Comparison of ENCODE assay signal across 17 cellular contexts in the genomic region with DNA sequence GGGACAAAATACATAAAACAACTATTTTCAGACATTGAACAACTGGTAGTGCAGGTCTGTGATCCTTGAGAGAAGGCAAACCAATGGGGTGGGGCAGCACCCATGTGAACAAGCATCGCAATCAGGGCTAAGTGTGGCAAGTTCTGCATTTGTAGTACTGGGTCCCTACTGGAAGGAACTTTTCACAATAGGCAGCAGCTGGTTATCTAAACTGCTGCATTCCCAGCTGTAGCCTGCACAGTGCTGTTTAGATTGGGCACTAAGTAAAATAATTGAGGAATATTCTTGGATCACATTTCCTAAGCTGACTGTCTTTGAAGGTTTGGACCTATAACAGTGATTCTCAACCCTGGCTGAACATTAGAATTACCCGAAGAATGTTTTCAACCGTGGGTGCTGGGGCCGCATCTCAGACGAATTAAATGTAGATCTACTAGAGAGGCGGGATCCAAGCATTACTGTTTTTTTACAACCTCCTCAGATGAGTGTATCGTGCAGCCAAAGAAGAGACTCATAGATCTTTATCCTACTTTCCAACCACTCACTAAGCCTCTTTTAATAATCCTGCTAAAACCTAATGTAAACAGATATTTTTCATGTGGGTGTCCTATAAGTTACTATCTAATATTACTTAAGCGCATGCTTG. TPM values are rescaled to one million over a fixed set of nuclear protein-coding genes. Genes with fewer than 3 reads are reported as not detected.
DNase-seq lines count a peak whose midpoint lies in the region; ATAC-seq and TF ChIP-seq lines count a peak whose summit lies in the region.
"Had no signal": no experiment of that assay in that cellular context is flagged by ENCODE, and none has a peak within 500 bp of the region (broad histone marks: within the 10 kb centered on the region; RNA-seq: fewer than 3 reads in every experiment).

No MANE protein-coding gene starts in this region.

- H3K27ac ChIP-seq in vagina (peak overlapping the region; percentile 37), coronary artery (peak overlapping the region in 1 of 2 donors; percentile 31)
- H3K27ac ChIP-seq: thyroid gland had no signal

- no peak for TF ChIP-seq POLR2A in vagina (IDR thresholded peaks at IDR 0.05)

- peak; percentile 2 for TF ChIP-seq CTCF in foreskin fibroblast (IDR thresholded peaks at IDR 0.05; ENCODE audit: low read depth, low read length)
- no peak for TF ChIP-seq CTCF in vagina (IDR thresholded peaks at IDR 0.05)
- TF ChIP-seq CTCF in coronary artery (IDR thresholded peaks at IDR 0.05), result no peak

- H3K4me3 ChIP-seq in adipocyte (ENCODE audit: low read length) (peak overlapping the region; percentile 43), foreskin fibroblast (ENCODE audit: low read depth in 1 of 2, low read length in 2 of 2) (no peak overlapping the region), vagina (no peak overlapping the region), coronary artery (no peak overlapping the region)
- H3K4me3 ChIP-seq: thyroid gland had no signal

- H3K9me3 ChIP-seq in adipocyte (ENCODE audit: control insufficient read depth, low read length), result no peaks in the 10 kb centered on the region
- no peaks in the 10 kb centered on the region for H3K9me3 ChIP-seq in vagina
- H3K9me3 ChIP-seq: thyroid gland had no signal

- H3K27me3 ChIP-seq in adipocyte (replicated peaks; ENCODE audit: control insufficient read depth, insufficient read depth, low read length) (no peaks in the 10 kb centered on the region), vagina (no peaks in the 10 kb centered on the region)
- H3K27me3 ChIP-seq: thyroid gland had no signal

- H3K4me1 ChIP-seq in adipocyte (ENCODE audit: control insufficient read depth, insufficient read depth, low read length) (peaks cover 28% of the 10 kb centered on the region), vagina (peaks cover 36% of the 10 kb centered on the region)
- H3K4me1 ChIP-seq: thyroid gland had no signal

- H3K36me3 ChIP-seq in adipocyte (ENCODE audit: control insufficient read depth, insufficient read depth, low read length, severe bottlenecking) (no peaks in the 10 kb centered on the region), vagina (no peaks in the 10 kb centered on the region)
- H3K36me3 ChIP-seq: thyroid gland had no signal

- no peak for ATAC-seq in HG02571 (IDR thresholded peaks at IDR 0.05; ENCODE audit: unreplicated experiment)
- ATAC-seq in HG03175 (IDR thresholded peaks at IDR 0.05; ENCODE audit: unreplicated experiment), result no peak
- ATAC-seq: activated CD4-positive, alpha-beta T cell treated with anti-CD3 and anti-CD28 coated beads for 36 hours had no signal

- H3K9ac ChIP-seq in adipocyte (ENCODE audit: low read length), result peak overlapping the region; percentile 16

- intact Hi-C loops in vagina (cut with DNase I), result no loop called here

- DNase-seq in SKM-1 treated with dmso at 0.1 percent for 144 hours (lab: John Stamatoyannopoulos, UW; ENCODE audit: unreplicated experiment) (peak; percentile 53), SKM-1 (lab: John Stamatoyannopoulos, UW; ENCODE audit: unreplicated experiment) (no peak), adipocyte (ENCODE audit: low read depth) (peak; percentile 38), foreskin fibroblast (peak in 1 of 2 donors; percentile 64), vagina (ENCODE audit: extremely low spot score in 2 of 2) (no peak), coronary artery (ENCODE audit: low spot score) (no peak)
- DNase-seq: activated CD4-positive, alpha-beta T cell treated with anti-CD3 and anti-CD28 coated beads for 36 hours; activated CD8-positive, alpha-beta memory T cell treated with anti-CD3 and anti-CD28 coated beads, Interleukin-2, amount 50 U/mL, for 4 hours; activated naive CD4-positive, alpha-beta T cell treated with Interleukin-2 at 50 U/mL for 16 hours; left cardiac atrium; NCI-H1930; NCI-H446 treated with DMSO at 0.1 percent for 48 hours; SHP77 treated with DMSO at 0.1 percent for 48 hours; T1000; thyroid gland had no signal

RNA-seq across cellular contexts. Expression of a gene that starts 12.4 kb away (rescaled TPM):
- 56.7 TPM for total RNA-seq in vagina

Comparison
In these comparisons a context has a peak if more than half of its experiments do, and no peak if none do; other contexts are left out.
1. DNase-seq: peak in SKM-1 treated with dmso at 0.1 percent for 144 hours (single experiment) and adipocyte (single experiment); none in SKM-1 (single experiment), vagina (0 of 2) and coronary artery (single experiment).